In the genomic region with DNA sequence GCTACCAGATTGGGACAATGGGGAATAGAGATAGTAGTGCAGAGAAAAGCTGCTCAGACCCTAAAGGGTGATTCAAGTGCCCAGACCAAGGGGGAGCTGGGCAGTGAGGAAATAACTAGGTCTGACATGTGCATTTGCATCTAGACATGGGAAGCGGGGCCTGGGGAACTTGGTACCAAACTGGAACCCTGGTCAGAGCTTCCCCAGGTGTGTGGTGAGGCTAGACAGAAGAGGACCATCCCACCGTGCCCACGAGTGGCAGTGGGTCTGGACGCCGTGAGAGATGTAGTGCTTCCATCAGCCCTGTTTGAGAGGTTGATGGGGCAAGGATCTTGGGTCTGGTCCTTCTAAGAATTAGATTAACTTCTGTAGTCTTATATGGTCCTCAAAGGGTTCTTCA, we compare ENCODE assay signal across 18 cellular contexts. TPM values are rescaled to one million over a fixed set of nuclear protein-coding genes. Genes with fewer than 3 reads are reported as not detected.
DNase-seq lines count a peak whose midpoint lies in the region; ATAC-seq and TF ChIP-seq lines count a peak whose summit lies in the region.
"Had no signal": no experiment of that assay in that cellular context is flagged by ENCODE, and none has a peak within 500 bp of the region (broad histone marks: within the 10 kb centered on the region; RNA-seq: fewer than 3 reads in every experiment).

No MANE protein-coding gene starts in this region.

- H3K4me3 Mint-ChIP-seq in activated T-helper 17 cell treated with anti-CD3 and anti-CD28 coated beads, Interleukin-2, amount 50 U/mL, for 72 hours: no peak overlapping the region
- no peak overlapping the region for H3K4me3 Mint-ChIP-seq in activated T-cell treated with anti-CD3 and anti-CD28 coated beads, Interleukin-2, amount 50 U/mL, for 24 hours
- no peak overlapping the region for H3K4me3 Mint-ChIP-seq in GM23338
- H3K4me3 Mint-ChIP-seq: CD4-positive, alpha-beta T cell; H9 had no signal

- peaks cover 5% of the 10 kb centered on the region; the same call in 1 of the 2 replicates for H3K9me2 ChIP-seq in GM23338 (ENCODE audit: insufficient read depth)

- H3K4me1 ChIP-seq in GM23338 (ENCODE audit: insufficient read depth): no peaks in the 10 kb centered on the region
- H3K4me1 ChIP-seq: BE2C had no signal

- H3K79me2 ChIP-seq in GM23338 (replicated peaks; ENCODE audit: insufficient read depth): no peaks in the 10 kb centered on the region

- DNase-seq in erythroblast (lab: John Stamatoyannopoulos, UW) (no peak), posterior vena cava (ENCODE audit: low spot score) (peak; percentile 25), D341Med (ENCODE audit: low spot score) (no peak), GM23338 (ENCODE audit: low spot score) (no peak)
- DNase-seq in activated T-cell treated with anti-CD3 and anti-CD28 coated beads, Interleukin-2, amount 50 U/mL, for 48 hours: no peak
- DNase-seq in activated T-cell treated with anti-CD3 and anti-CD28 coated beads, Interleukin-2, amount 50 U/mL, for 24 hours: no peak
- DNase-seq: ACHN; BE2C; Caco-2; CD4-positive, alpha-beta T cell; DMS153; DMS79; GDM1; GOT3; H9 had no signal

- TF ChIP-seq CTCF in GM23338 (conservative IDR thresholded peaks at IDR 0.05; ENCODE audit: low read depth in 2 of 2): no peak

- intact Hi-C loops in posterior vena cava (cut with DNase I): no loop called here

- peak; percentile 15 for TF ChIP-seq POLR2A in erythroblast (IDR thresholded peaks at IDR 0.05; ENCODE audit: low read length)

- no peak for ATAC-seq in activated T-helper 17 cell treated with anti-CD3 and anti-CD28 coated beads, Interleukin-2, amount 50 U/mL, for 72 hours (replicated peaks)
- ATAC-seq in GM23338: no peak

- peak overlapping the region; percentile 22 for H3K27ac Mint-ChIP-seq in activated T-helper 17 cell treated with anti-CD3 and anti-CD28 coated beads, Interleukin-2, amount 50 U/mL, for 72 hours
- H3K27ac Mint-ChIP-seq in activated T-cell treated with anti-CD3 and anti-CD28 coated beads, Interleukin-2, amount 50 U/mL, for 24 hours: no peak overlapping the region
- no peak overlapping the region for H3K27ac Mint-ChIP-seq in GM23338
- H3K27ac Mint-ChIP-seq: CD4-positive, alpha-beta T cell; H9 had no signal

- no peak overlapping the region for H3K27ac ChIP-seq in GM23338 (ENCODE audit: low read depth)

- no peaks in the 10 kb centered on the region for H3K4me1 Mint-ChIP-seq in activated T-helper 17 cell treated with anti-CD3 and anti-CD28 coated beads, Interleukin-2, amount 50 U/mL, for 72 hours
- H3K4me1 Mint-ChIP-seq in activated T-cell treated with anti-CD3 and anti-CD28 coated beads, Interleukin-2, amount 50 U/mL, for 24 hours (ENCODE audit: low read depth): peaks cover 2% of the 10 kb centered on the region
- peaks cover 21% of the 10 kb centered on the region for H3K4me1 Mint-ChIP-seq in GM23338

- no peaks in the 10 kb centered on the region for H3K36me3 Mint-ChIP-seq in activated T-helper 17 cell treated with anti-CD3 and anti-CD28 coated beads, Interleukin-2, amount 50 U/mL, for 72 hours (ENCODE audit: low read depth)
- H3K36me3 Mint-ChIP-seq in activated T-cell treated with anti-CD3 and anti-CD28 coated beads, Interleukin-2, amount 50 U/mL, for 24 hours (ENCODE audit: low read depth): no peaks in the 10 kb centered on the region
- no peaks in the 10 kb centered on the region for H3K36me3 Mint-ChIP-seq in GM23338 (ENCODE audit: low read depth)

- H3K36me3 ChIP-seq in GM23338 (ENCODE audit: insufficient read depth): no peaks in the 10 kb centered on the region
- H3K36me3 ChIP-seq: BE2C had no signal

- H3K27me3 Mint-ChIP-seq in activated T-helper 17 cell treated with anti-CD3 and anti-CD28 coated beads, Interleukin-2, amount 50 U/mL, for 72 hours: no peaks in the 10 kb centered on the region
- no peaks in the 10 kb centered on the region for H3K27me3 Mint-ChIP-seq in activated T-cell treated with anti-CD3 and anti-CD28 coated beads, Interleukin-2, amount 50 U/mL, for 24 hours
- H3K27me3 Mint-ChIP-seq in GM23338 (ENCODE audit: insufficient read depth, low read depth, poor library complexity): peaks cover 10% of the 10 kb centered on the region
- H3K27me3 Mint-ChIP-seq: CD4-positive, alpha-beta T cell had no signal

- no peaks in the 10 kb centered on the region; the same call in 1 of the 2 replicates for H4K20me1 ChIP-seq in GM23338 (replicated peaks; ENCODE audit: insufficient read depth)

- no peak overlapping the region for H2AFZ ChIP-seq in GM23338

- H3K4me2 ChIP-seq in GM23338: no peak overlapping the region

- no peaks in the 10 kb centered on the region for H3K27me3 ChIP-seq in GM23338 (ENCODE audit: insufficient read depth)
- H3K27me3 ChIP-seq: BE2C had no signal

- no peak overlapping the region for H3K4me3 ChIP-seq in GM23338

- no peaks in the 10 kb centered on the region for H3F3A ChIP-seq in GM23338 (replicated peaks; ENCODE audit: low read depth)

- no peaks in the 10 kb centered on the region for H3K9me3 Mint-ChIP-seq in activated T-helper 17 cell treated with anti-CD3 and anti-CD28 coated beads, Interleukin-2, amount 50 U/mL, for 72 hours
- H3K9me3 Mint-ChIP-seq in activated T-cell treated with anti-CD3 and anti-CD28 coated beads, Interleukin-2, amount 50 U/mL, for 24 hours: no peaks in the 10 kb centered on the region
- no peaks in the 10 kb centered on the region; the same call in 2 of the 3 replicates for H3K9me3 Mint-ChIP-seq in GM23338
- H3K9me3 Mint-ChIP-seq: CD4-positive, alpha-beta T cell; H9 had no signal

TF ChIP-seq in GM23338, 12 proteins besides CTCF, POLR2A, EP300 and RAD21 (continues in another document):
- TF ChIP-seq EZH2phosphoT487 (IDR thresholded peaks at IDR 0.05; ENCODE audit: unreplicated experiment): no peak
- TF ChIP-seq EZH2 (IDR thresholded peaks at IDR 0.05; ENCODE audit: low read depth, unreplicated experiment): no peak
- TF ChIP-seq STAT1 (IDR thresholded peaks at IDR 0.05; ENCODE audit: unreplicated experiment): no peak
- TF ChIP-seq, protein P1, sequence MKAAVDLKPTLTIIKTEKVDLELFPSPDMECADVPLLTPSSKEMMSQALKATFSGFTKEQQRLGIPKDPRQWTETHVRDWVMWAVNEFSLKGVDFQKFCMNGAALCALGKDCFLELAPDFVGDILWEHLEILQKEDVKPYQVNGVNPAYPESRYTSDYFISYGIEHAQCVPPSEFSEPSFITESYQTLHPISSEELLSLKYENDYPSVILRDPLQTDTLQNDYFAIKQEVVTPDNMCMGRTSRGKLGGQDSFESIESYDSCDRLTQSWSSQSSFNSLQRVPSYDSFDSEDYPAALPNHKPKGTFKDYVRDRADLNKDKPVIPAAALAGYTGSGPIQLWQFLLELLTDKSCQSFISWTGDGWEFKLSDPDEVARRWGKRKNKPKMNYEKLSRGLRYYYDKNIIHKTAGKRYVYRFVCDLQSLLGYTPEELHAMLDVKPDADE (IDR thresholded peaks at IDR 0.05): no peak

RNA-seq across cellular contexts. Expression of a gene that starts 7.6 kb away (rescaled TPM):
- total RNA-seq in activated T-helper 17 cell treated with anti-CD3 and anti-CD28 coated beads, Interleukin-2, amount 50 U/mL, for 72 hours: 1 to 10 TPM; 2.4 to 6.8 TPM
- total RNA-seq in posterior vena cava: 10 to 100 TPM; 16.1 to 18.5 TPM
- 5.5 and 7.5 TPM in 2 replicates for total RNA-seq in GM23338 (2014; rRNA removed; shearing (Covaris generic))
- polyA plus RNA-seq in GM23338 (2016; fragmentation: Nextera tagmentation; extraction: Ambion mirVana): 3.6 and 4.2 TPM in 2 replicates

RNA-seq across cellular contexts. Expression of a gene that starts 8.1 kb away (rescaled TPM):
- total RNA-seq in activated T-helper 17 cell treated with anti-CD3 and anti-CD28 coated beads, Interleukin-2, amount 50 U/mL, for 72 hours: not detected
- not detected for total RNA-seq in posterior vena cava
- total RNA-seq in GM23338 (2014; rRNA removed; shearing (Covaris generic)): not detected in 2 replicates
- polyA plus RNA-seq in GM23338 (2016; fragmentation: Nextera tagmentation; extraction: Ambion mirVana): 0.09 and 0.47 TPM in 2 replicates
- total RNA-seq: Caco-2; CD4-positive, alpha-beta T cell; Daoy; H9 had no signal

RNA-seq across cellular contexts. Expression of a gene that starts 21.8 kb away (rescaled TPM):
- 10 to 100 TPM; 27.7 to 38.0 TPM for total RNA-seq in activated T-helper 17 cell treated with anti-CD3 and anti-CD28 coated beads, Interleukin-2, amount 50 U/mL, for 72 hours
- 10 to 100 TPM; 20.0 to 26.8 TPM for total RNA-seq in posterior vena cava
- 20.9 and 23.8 TPM in 2 replicates for total RNA-seq in GM23338 (2014; rRNA removed; shearing (Covaris generic))
- polyA plus RNA-seq in GM23338 (2016; fragmentation: Nextera tagmentation; extraction: Ambion mirVana): 69.9 and 74.5 TPM in 2 replicates

RNA-seq across cellular contexts. Expression of a gene that starts 24.5 kb away (rescaled TPM):
- total RNA-seq in activated T-helper 17 cell treated with anti-CD3 and anti-CD28 coated beads, Interleukin-2, amount 50 U/mL, for 72 hours: under 1 TPM; 0.43 to 0.58 TPM
- total RNA-seq in posterior vena cava: 1 to 10 TPM in 1 of 2 donors, under 1 TPM in 1; 0.76 to 3.1 TPM
- total RNA-seq in GM23338 (2014; rRNA removed; shearing (Covaris generic)): 0.45 TPM in 1 of 2 replicates, not detected in the other
- 0.17 and 0.45 TPM in 2 replicates for polyA plus RNA-seq in GM23338 (2016; fragmentation: Nextera tagmentation; extraction: Ambion mirVana)

RNA-seq across cellular contexts. Expression of a gene that starts 33.6 kb away (rescaled TPM):
- not detected for total RNA-seq in activated T-helper 17 cell treated with anti-CD3 and anti-CD28 coated beads, Interleukin-2, amount 50 U/mL, for 72 hours
- not detected for total RNA-seq in posterior vena cava
- total RNA-seq in GM23338 (2014; rRNA removed; shearing (Covaris generic)): not detected in 2 replicates
- 0.15 TPM in 1 of 2 replicates, not detected in the other for polyA plus RNA-seq in GM23338 (2016; fragmentation: Nextera tagmentation; extraction: Ambion mirVana)
- total RNA-seq: Caco-2; CD4-positive, alpha-beta T cell; Daoy; H9; HT-29 had no signal
